8 cellular contexts compared by ENCODE assay signal in genomic region chr2:53969285-53970094, GRCh38. TPM values are rescaled to one million over a fixed set of nuclear protein-coding genes. Genes with fewer than 3 reads are reported as not detected.
DNase-seq lines count a peak whose midpoint lies in the region; TF ChIP-seq lines count a peak whose summit lies in the region.

No MANE protein-coding gene starts in this region.

- peak overlapping the region; percentile 95 for H3K27ac Mint-ChIP-seq in dendritic cell treated with granulocyte-macrophage colony-stimulating factor and Interleukin-4, amounts not matched to agents 40 ng/mL and 50 ng/mL, for 4 days

- TF ChIP-seq POLR2A in tibial nerve (IDR thresholded peaks at IDR 0.05), result no peak

- H3K4me3 Mint-ChIP-seq in dendritic cell treated with granulocyte-macrophage colony-stimulating factor and Interleukin-4, amounts not matched to agents 40 ng/mL and 50 ng/mL, for 4 days, result peak overlapping the region; percentile 96

- H3K9me3 Mint-ChIP-seq in dendritic cell treated with granulocyte-macrophage colony-stimulating factor and Interleukin-4, amounts not matched to agents 40 ng/mL and 50 ng/mL, for 4 days, result no peaks in the 10 kb centered on the region

- H3K9ac ChIP-seq in HUES48 (ENCODE audit: low read depth, low read length), result peak overlapping the region; percentile 89

- intact Hi-C loops in dendritic cell treated with granulocyte-macrophage colony-stimulating factor and Interleukin-4, amounts not matched to agents 40 ng/mL and 50 ng/mL, for 4 days (cut with micrococcal nuclease), result loop anchor here (2.0 kb wide), 2 partner anchors 147 to 753 kb away; partner anchors contain the start of gene EML6
- intact Hi-C loops in posterior vena cava (cut with DNase I), result no loop called here

- TF ChIP-seq EP300 in tibial nerve (IDR thresholded peaks at IDR 0.05), result no peak

- H3K27me3 Mint-ChIP-seq in dendritic cell treated with granulocyte-macrophage colony-stimulating factor and Interleukin-4, amounts not matched to agents 40 ng/mL and 50 ng/mL, for 4 days, result no peaks in the 10 kb centered on the region

- H3K9me3 ChIP-seq in HUES48 (ENCODE audit: control insufficient read depth, insufficient read depth, low read length), result no peaks in the 10 kb centered on the region
- no peaks in the 10 kb centered on the region for H3K9me3 ChIP-seq in tibial nerve

- H3K27me3 ChIP-seq in GM06990 (replicated peaks; ENCODE audit: control insufficient read depth, insufficient read depth, low read length) (no peaks in the 10 kb centered on the region), HUES48 (ENCODE audit: control insufficient read depth, insufficient read depth, low read length) (no peaks in the 10 kb centered on the region), tibial nerve (no peaks in the 10 kb centered on the region)

- TF ChIP-seq CTCF in GM06990 (IDR thresholded peaks at IDR 0.05; ENCODE audit: insufficient read depth, low read length, poor library complexity, severe bottlenecking) (no peak), tibial nerve (IDR thresholded peaks at IDR 0.05) (no peak)

- peaks cover 71% of the 10 kb centered on the region for H3K4me1 Mint-ChIP-seq in dendritic cell treated with granulocyte-macrophage colony-stimulating factor and Interleukin-4, amounts not matched to agents 40 ng/mL and 50 ng/mL, for 4 days (ENCODE audit: low read depth)

- H3K4me3 ChIP-seq in GM06990 (replicated peaks; ENCODE audit: low read depth, low read length), result peak overlapping the region; percentile 68
- peak overlapping the region; percentile 93 for H3K4me3 ChIP-seq in HUES48 (ENCODE audit: low read depth, low read length)
- H3K4me3 ChIP-seq in tibial nerve, result peak overlapping the region; percentile 74 to 97 (median 94)

- H3K36me3 Mint-ChIP-seq in dendritic cell treated with granulocyte-macrophage colony-stimulating factor and Interleukin-4, amounts not matched to agents 40 ng/mL and 50 ng/mL, for 4 days (ENCODE audit: low read depth), result peaks cover 21% of the 10 kb centered on the region

- H3K36me3 ChIP-seq in GM06990 (ENCODE audit: control insufficient read depth, insufficient read depth, low read length), result no peaks in the 10 kb centered on the region
- H3K36me3 ChIP-seq in HUES48 (ENCODE audit: control insufficient read depth, insufficient read depth, low read length), result no peaks in the 10 kb centered on the region
- H3K36me3 ChIP-seq in tibial nerve, result peaks cover 0 to 6% (median 0%) of the 10 kb centered on the region in 3 donors

- WGBS in tibial nerve, 2 donors, result 1 to 2% methylated on average over 12 of the region's 12 CpGs

- H3K27ac ChIP-seq in HUES48 (ENCODE audit: low read depth, low read length) (peak overlapping the region; percentile 96), tibial nerve (peak overlapping the region; percentile 83 to 97 (median 95))

- peaks cover 18% of the 10 kb centered on the region for H3K4me1 ChIP-seq in HUES48 (ENCODE audit: control insufficient read depth, insufficient read depth, low read length)
- peaks cover 0 to 43% (median 22%) of the 10 kb centered on the region in 4 donors for H3K4me1 ChIP-seq in tibial nerve

- DNase-seq in A172 (ENCODE audit: low spot score), result peak; percentile 54
- peak; percentile 47 for DNase-seq in GM06990 (ENCODE audit: extremely low read depth, insufficient read length)
- peak; percentile 82 for DNase-seq in SHP77 treated with DMSO at 0.1 percent for 48 hours (lab: John Stamatoyannopoulos, UW)
- DNase-seq in medulla oblongata (ENCODE audit: extremely low spot score), result peak; percentile 55
- DNase-seq in tibial nerve (ENCODE audit: low spot score in 2 of 2), result peak in 1 of 2 donors; percentile 13
- no peak for DNase-seq in posterior vena cava (ENCODE audit: low spot score)

RNA-seq across cellular contexts. Expression of gene PSME4, which starts 1.3 kb away (rescaled TPM):
- 36.1 and 41.1 TPM in 2 replicates for total RNA-seq in A172 (2014; rRNA removed; shearing (Covaris generic))
- total RNA-seq in tibial nerve (10 to 100 TPM; 32.4 to 50.6 (median 38.5) TPM), posterior vena cava (10 to 100 TPM; 41.6 to 49.9 TPM)
